1 cellular context compared by ENCODE assay signal in the genomic region with DNA sequence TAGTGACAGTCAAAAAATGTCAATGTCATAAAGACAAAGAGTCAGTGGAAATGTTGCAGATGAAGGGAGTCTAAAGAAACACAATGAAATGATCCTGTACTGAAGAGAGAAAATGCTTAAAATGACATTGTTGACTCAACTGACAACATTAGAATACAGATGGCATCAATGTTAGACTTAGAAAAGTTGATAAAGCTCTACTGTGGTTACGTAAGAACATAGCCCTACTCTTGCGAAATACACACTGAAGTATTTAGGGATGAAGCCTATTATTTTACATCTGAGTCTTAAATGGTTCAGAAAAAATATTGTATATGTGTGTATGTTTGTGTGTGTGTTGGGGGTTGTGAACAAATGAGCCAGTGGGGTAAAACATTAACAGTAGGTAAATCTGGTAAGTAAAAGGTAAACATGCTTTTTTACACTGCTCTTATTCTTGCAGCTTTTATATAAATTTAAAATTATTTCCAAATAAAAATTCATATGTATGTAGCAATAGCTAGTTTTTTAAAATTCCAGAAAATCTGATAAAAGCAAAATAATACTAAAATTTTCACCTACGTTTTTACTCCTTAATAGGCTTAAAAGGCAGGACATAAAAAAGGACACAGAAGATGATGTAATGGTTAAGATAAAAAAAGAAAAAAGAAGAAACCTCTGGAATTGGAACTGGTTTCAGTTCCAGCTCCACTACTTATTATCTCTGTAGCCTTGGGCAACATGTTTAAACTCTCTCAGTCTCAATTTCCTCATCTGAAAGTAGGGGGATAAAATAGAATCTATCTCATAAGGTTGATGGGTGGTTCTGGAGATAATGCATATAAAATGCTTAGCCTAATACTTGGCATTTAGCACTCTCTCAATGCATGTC.
TF ChIP-seq lines count a peak whose summit lies in the region.

No MANE protein-coding gene starts in this region.

TF ChIP-seq in HepG2, 621 proteins besides CTCF, POLR2A, EP300 and RAD21 (continued from another document):
- TF ChIP-seq FOXA1 (IDR thresholded peaks at IDR 0.05): no peak
- 0 out of 2 replicates have a peak, but pooled peaks have one; percentile 35 for TF ChIP-seq FOXA1 (CRISPR knock-in tag; IDR thresholded peaks at IDR 0.05)
- TF ChIP-seq ZNF7 (CRISPR knock-in tag; IDR thresholded peaks at IDR 0.05): no peak
- no peak for TF ChIP-seq RELA (CRISPR knock-in tag; IDR thresholded peaks at IDR 0.05)
- no peak for TF ChIP-seq RXRA (CRISPR knock-in tag; IDR thresholded peaks at IDR 0.05)
- no peak for TF ChIP-seq FOXP1 (IDR thresholded peaks at IDR 0.05)
- TF ChIP-seq FOXP1 (CRISPR knock-in tag; IDR thresholded peaks at IDR 0.05): peak; percentile 63
- no peak for TF ChIP-seq ZNF264 (CRISPR knock-in tag; IDR thresholded peaks at IDR 0.05)
- TF ChIP-seq MXD3 (CRISPR knock-in tag; IDR thresholded peaks at IDR 0.05): no peak
- no peak for TF ChIP-seq TBL1XR1 (IDR thresholded peaks at IDR 0.05; ENCODE audit: borderline replicate concordance, low read length, partially characterized antibody)
- TF ChIP-seq ARID5B (CRISPR knock-in tag; IDR thresholded peaks at IDR 0.05): peak; percentile 46
- no peak for TF ChIP-seq ZNF629 (CRISPR knock-in tag; conservative IDR thresholded peaks at IDR 0.05)
- no peak for TF ChIP-seq SOX13 (IDR thresholded peaks at IDR 0.05)
- TF ChIP-seq SOX13 (CRISPR knock-in tag; conservative IDR thresholded peaks at IDR 0.05 in 1 of 2, IDR thresholded peaks at IDR 0.05 in 1 of 2): peak in 1 of 2 experiments; percentile 65; a peak in 2 of 4 replicates
- TF ChIP-seq, protein P1, sequence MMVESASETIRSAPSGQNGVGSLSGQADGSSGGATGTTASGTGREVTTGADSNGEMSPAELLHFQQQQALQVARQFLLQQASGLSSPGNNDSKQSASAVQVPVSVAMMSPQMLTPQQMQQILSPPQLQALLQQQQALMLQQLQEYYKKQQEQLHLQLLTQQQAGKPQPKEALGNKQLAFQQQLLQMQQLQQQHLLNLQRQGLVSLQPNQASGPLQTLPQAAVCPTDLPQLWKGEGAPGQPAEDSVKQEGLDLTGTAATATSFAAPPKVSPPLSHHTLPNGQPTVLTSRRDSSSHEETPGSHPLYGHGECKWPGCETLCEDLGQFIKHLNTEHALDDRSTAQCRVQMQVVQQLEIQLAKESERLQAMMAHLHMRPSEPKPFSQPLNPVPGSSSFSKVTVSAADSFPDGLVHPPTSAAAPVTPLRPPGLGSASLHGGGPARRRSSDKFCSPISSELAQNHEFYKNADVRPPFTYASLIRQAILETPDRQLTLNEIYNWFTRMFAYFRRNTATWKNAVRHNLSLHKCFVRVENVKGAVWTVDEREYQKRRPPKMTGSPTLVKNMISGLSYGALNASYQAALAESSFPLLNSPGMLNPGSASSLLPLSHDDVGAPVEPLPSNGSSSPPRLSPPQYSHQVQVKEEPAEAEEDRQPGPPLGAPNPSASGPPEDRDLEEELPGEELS (CRISPR knock-in tag; IDR thresholded peaks at IDR 0.05): peak; percentile 34; the same call in 1 of the 2 replicates
- no peak for TF ChIP-seq ELF4 (CRISPR knock-in tag; IDR thresholded peaks at IDR 0.05; ENCODE audit: borderline replicate concordance)
- no peak for TF ChIP-seq ZFP36L2 (CRISPR knock-in tag; IDR thresholded peaks at IDR 0.05)
- no peak for TF ChIP-seq ZBTB37 (CRISPR knock-in tag; IDR thresholded peaks at IDR 0.05)
- TF ChIP-seq ZNF225 (CRISPR knock-in tag; IDR thresholded peaks at IDR 0.05): no peak
- TF ChIP-seq, protein P2, sequence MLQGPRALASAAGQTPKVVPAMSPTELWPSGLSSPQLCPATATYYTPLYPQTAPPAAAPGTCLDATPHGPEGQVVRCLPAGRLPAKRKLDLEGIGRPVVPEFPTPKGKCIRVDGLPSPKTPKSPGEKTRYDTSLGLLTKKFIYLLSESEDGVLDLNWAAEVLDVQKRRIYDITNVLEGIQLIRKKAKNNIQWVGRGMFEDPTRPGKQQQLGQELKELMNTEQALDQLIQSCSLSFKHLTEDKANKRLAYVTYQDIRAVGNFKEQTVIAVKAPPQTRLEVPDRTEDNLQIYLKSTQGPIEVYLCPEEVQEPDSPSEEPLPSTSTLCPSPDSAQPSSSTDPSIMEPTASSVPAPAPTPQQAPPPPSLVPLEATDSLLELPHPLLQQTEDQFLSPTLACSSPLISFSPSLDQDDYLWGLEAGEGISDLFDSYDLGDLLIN (CRISPR knock-in tag; IDR thresholded peaks at IDR 0.05; ENCODE audit: borderline replicate concordance): no peak
- TF ChIP-seq SOX6 (IDR thresholded peaks at IDR 0.05): no peak
- peak; percentile 74 for TF ChIP-seq SOX6 (CRISPR knock-in tag; IDR thresholded peaks at IDR 0.05)
- no peak for TF ChIP-seq KAT2B (IDR thresholded peaks at IDR 0.05; ENCODE audit: borderline replicate concordance, low read depth, low read length)
- TF ChIP-seq PRDM15 (CRISPR knock-in tag; IDR thresholded peaks at IDR 0.05): no peak
- TF ChIP-seq, protein P3, sequence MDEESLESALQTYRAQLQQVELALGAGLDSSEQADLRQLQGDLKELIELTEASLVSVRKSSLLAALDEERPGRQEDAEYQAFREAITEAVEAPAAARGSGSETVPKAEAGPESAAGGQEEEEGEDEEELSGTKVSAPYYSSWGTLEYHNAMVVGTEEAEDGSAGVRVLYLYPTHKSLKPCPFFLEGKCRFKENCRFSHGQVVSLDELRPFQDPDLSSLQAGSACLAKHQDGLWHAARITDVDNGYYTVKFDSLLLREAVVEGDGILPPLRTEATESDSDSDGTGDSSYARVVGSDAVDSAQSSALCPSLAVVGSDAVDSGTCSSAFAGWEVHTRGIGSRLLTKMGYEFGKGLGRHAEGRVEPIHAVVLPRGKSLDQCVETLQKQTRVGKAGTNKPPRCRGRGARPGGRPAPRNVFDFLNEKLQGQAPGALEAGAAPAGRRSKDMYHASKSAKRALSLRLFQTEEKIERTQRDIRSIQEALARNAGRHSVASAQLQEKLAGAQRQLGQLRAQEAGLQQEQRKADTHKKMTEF (CRISPR knock-in tag; IDR thresholded peaks at IDR 0.05): no peak
- no peak for TF ChIP-seq MIER3 (CRISPR knock-in tag; IDR thresholded peaks at IDR 0.05; ENCODE audit: borderline replicate concordance)
- TF ChIP-seq ZNF883 (CRISPR knock-in tag; IDR thresholded peaks at IDR 0.05; ENCODE audit: not compliant biosample characterization): no peak
- TF ChIP-seq PTBP1 (IDR thresholded peaks at IDR 0.05; ENCODE audit: low read depth, low read length, poor library complexity, severe bottlenecking): no peak
- TF ChIP-seq CEBPB (IDR thresholded peaks at IDR 0.05; ENCODE audit: borderline replicate concordance, low read depth, low read length): peak; percentile 98
- TF ChIP-seq NRL (CRISPR knock-in tag; IDR thresholded peaks at IDR 0.05; ENCODE audit: borderline replicate concordance): no peak
- no peak for TF ChIP-seq MAF1 (CRISPR knock-in tag; IDR thresholded peaks at IDR 0.05; ENCODE audit: borderline replicate concordance)
- TF ChIP-seq, protein P4, sequence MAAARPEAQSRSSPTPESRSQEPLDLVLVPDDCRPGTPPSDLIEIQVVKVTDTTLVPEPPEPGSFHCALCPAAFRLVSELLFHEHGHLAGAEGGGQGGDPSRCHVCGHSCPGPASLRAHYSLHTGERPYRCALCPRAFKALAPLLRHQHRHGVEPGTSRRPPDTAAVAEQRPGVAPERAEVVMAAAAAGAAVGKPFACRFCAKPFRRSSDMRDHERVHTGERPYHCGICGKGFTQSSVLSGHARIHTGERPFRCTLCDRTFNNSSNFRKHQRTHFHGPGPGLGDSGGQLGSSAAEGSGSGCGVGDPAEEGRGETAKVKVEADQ (CRISPR knock-in tag; IDR thresholded peaks at IDR 0.05; ENCODE audit: borderline replicate concordance): no peak
- no peak for TF ChIP-seq TGIF2 (CRISPR knock-in tag; IDR thresholded peaks at IDR 0.05)
- no peak for TF ChIP-seq PITX1 (CRISPR knock-in tag; IDR thresholded peaks at IDR 0.05)
- TF ChIP-seq TSC22D2 (CRISPR knock-in tag; IDR thresholded peaks at IDR 0.05; ENCODE audit: borderline replicate concordance): no peak
- peak; percentile 65 for TF ChIP-seq FOXA3 (CRISPR knock-in tag; IDR thresholded peaks at IDR 0.05)
